1 cellular context compared by ENCODE assay signal in the genomic region with DNA sequence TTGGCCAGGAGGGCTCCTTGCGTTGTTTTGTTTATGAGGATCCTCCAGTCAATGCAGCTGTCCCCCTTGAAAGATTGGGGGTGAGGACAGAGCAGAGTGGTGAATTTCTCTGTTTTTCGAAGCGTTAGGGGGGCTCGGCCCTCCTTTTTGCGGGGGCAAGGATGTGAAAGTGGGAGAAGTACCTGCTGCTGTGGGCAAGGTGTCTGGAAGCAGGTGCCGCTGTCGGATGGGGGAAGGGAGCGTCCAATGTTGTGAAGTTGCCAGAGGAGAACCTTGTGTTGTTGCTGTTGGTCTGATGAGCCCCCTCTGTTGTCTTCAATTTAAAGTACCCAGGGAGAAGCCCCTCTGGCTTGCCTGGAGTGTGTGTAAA.
TF ChIP-seq lines count a peak whose summit lies in the region.

No MANE protein-coding gene starts in this region.

TF ChIP-seq in H1, 55 proteins besides CTCF, POLR2A, EP300 and RAD21 (continued from another document):
- TF ChIP-seq SIN3A (conservative IDR thresholded peaks at IDR 0.05 in 1 of 2, IDR thresholded peaks at IDR 0.05 in 1 of 2; ENCODE audit: low read depth in 1 of 2, low read length in 2 of 2): no peak
